Comparison of ENCODE assay signal across 7 cellular contexts in the genomic region with DNA sequence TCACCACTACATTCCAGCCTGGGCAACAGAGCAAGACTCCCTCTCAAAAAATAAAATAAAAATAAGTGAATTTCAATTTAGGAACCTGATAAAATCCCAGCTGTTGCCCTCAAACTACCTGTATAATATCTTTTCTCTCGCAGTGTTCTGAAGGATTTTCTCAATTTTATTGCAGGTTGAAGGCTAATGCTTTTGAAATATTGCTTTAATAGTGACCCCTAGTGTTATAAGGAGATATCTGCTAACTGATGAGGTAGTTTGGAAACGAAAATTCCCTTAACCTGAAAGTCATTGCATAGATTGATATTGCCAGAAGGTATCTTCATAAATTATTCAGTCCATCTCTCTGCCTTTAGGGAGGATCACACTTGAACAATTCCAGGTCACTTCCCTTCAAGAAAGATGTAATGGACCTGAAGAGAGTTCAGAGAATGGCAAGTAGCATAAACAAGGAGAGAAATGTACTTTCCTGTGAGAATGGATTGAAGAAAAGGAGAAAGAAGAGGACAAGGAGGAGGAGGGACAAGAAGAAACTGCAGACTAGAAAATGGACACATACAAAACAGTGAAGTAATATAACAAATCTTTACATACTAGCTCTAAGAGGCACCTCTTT. TPM values are rescaled to one million over a fixed set of nuclear protein-coding genes. Genes with fewer than 3 reads are reported as not detected.
A peak's percentile ranks its signal among the peaks of the same experiment; 100 is the strongest.
DNase-seq lines count a peak whose midpoint lies in the region; ATAC-seq, FAIRE-seq and TF ChIP-seq lines count a peak whose summit lies in the region.

No MANE protein-coding gene starts in this region.

- no peaks in the 10 kb centered on the region for H3K79me2 ChIP-seq in KMS-11 (ENCODE audit: insufficient read depth, low read depth)

- H3K27me3 ChIP-seq in KMS-11 (ENCODE audit: insufficient read depth, low read depth) = no peaks in the 10 kb centered on the region

- H3K27me3 Mint-ChIP-seq in type B pancreatic cell = peaks cover 3% of the 10 kb centered on the region

- no peak overlapping the region for H3K4me3 Mint-ChIP-seq in type B pancreatic cell

- no peak overlapping the region for H3K27ac ChIP-seq in KMS-11

- H3K36me3 Mint-ChIP-seq in type B pancreatic cell = no peaks in the 10 kb centered on the region

- TF ChIP-seq CTCF in KMS-11 (conservative IDR thresholded peaks at IDR 0.05; ENCODE audit: low read depth, low read length) = peak; percentile 64
- peak; percentile 79 for TF ChIP-seq CTCF in type B pancreatic cell (conservative IDR thresholded peaks at IDR 0.05)

- H3K9me3 Mint-ChIP-seq in type B pancreatic cell = no peaks in the 10 kb centered on the region

- no peak overlapping the region for H3K27ac Mint-ChIP-seq in type B pancreatic cell

- H3K9ac ChIP-seq in KMS-11 = no peak overlapping the region

- H4K20me1 ChIP-seq in KMS-11 (ENCODE audit: insufficient read depth) = no peaks in the 10 kb centered on the region

- DNase-seq in left ventricle myocardium superior (no peak), type B pancreatic cell (ENCODE audit: extremely low spot score, unreplicated experiment) (no peak), activated gamma-delta T cell treated with Interleukin-2 at 50 U/mL for 16 hours (no peak), posterior vena cava (ENCODE audit: low spot score) (no peak)

- intact Hi-C loops in left ventricle myocardium superior (cut with micrococcal nuclease) = loop anchor here (10.0 kb wide), 1 partner anchor 231 kb away; no protein-coding TSS in a partner anchor
- intact Hi-C loops in posterior vena cava (cut with DNase I) = no loop called here

- no peaks in the 10 kb centered on the region for H3K36me3 ChIP-seq in KMS-11 (ENCODE audit: insufficient read depth)

- FAIRE-seq in G401.6 (lab: Jason Lieb, UNC) (peak; percentile 71), TTC549 (lab: Jason Lieb, UNC) (peak; percentile 55)

- H3K4me1 ChIP-seq in KMS-11 (ENCODE audit: low read depth, poor library complexity, severe bottlenecking) = peaks cover 7% of the 10 kb centered on the region

- H3K4me1 Mint-ChIP-seq in type B pancreatic cell (ENCODE audit: unreplicated experiment) = peaks cover 10% of the 10 kb centered on the region

- H2AFZ ChIP-seq in KMS-11 (ENCODE audit: low read depth) = no peak overlapping the region

- peak; percentile 52 for ATAC-seq in left ventricle myocardium superior

- H3K4me3 ChIP-seq in KMS-11 (IDR thresholded peaks at IDR 0.05; ENCODE audit: insufficient read depth, low read depth, low read length) = no peak overlapping the region

- H3K4me2 ChIP-seq in KMS-11 = no peak overlapping the region

RNA-seq across cellular contexts. Expression of gene TIGD4, which starts 44.1 kb away (rescaled TPM):
- total RNA-seq in left ventricle myocardium superior (0.10 TPM), type B pancreatic cell (ENCODE audit: low replicate concordance) (0.98 and 1.8 TPM in 2 replicates), posterior vena cava (under 1 TPM; 0.37 to 0.38 TPM)

RNA-seq across cellular contexts. Expression of gene ARFIP1, which starts 44.3 kb away (rescaled TPM):
- total RNA-seq in left ventricle myocardium superior = 14.3 TPM
- 32.5 and 40.3 TPM in 2 replicates for total RNA-seq in type B pancreatic cell (ENCODE audit: low replicate concordance)
- 10 to 100 TPM; 34.0 to 35.5 TPM for total RNA-seq in posterior vena cava

RNA-seq across cellular contexts. Expression of gene TMEM154, which starts 55.6 kb away (rescaled TPM):
- total RNA-seq in left ventricle myocardium superior (3.3 TPM), type B pancreatic cell (ENCODE audit: low replicate concordance) (11.1 and 70.9 TPM in 2 replicates), posterior vena cava (1 to 10 TPM; 1.5 to 4.0 TPM)
